Comparison of ENCODE assay signal across 25 cellular contexts in genomic region chr20:50877232-50877631, GRCh38.
"Had no signal": no experiment of that assay in that cellular context is flagged by ENCODE, and none has a peak within 500 bp of the region (broad histone marks: within the 10 kb centered on the region; RNA-seq: fewer than 3 reads in every experiment).

No MANE protein-coding gene starts in this region.

- H3K27me3 ChIP-seq: heart right ventricle, spleen, suprapubic skin, thyroid gland, uterus had no signal

- H3K9me3 Mint-ChIP-seq: immature natural killer cell; memory B cell; natural killer cell treated with Interleukin-12 subunit alpha and Interleukin-12 subunit beta and Interleukin-15 and Interleukin-18, amount 100 ng/mL, for 72 hours; type B pancreatic cell had no signal

- H3K4me1 Mint-ChIP-seq: immature natural killer cell, memory B cell had no signal

- H3K27ac ChIP-seq: heart right ventricle, left ventricle myocardium inferior, lower lobe of right lung, parathyroid adenoma, psoas muscle, spleen, suprapubic skin, thyroid gland, uterus had no signal

- H3K4me1 ChIP-seq: heart right ventricle, left ventricle myocardium inferior, lower lobe of right lung, parathyroid adenoma, psoas muscle, suprapubic skin, uterus had no signal

- H3K4me3 Mint-ChIP-seq: immature natural killer cell; memory B cell; natural killer cell treated with Interleukin-12 subunit alpha and Interleukin-12 subunit beta and Interleukin-15 and Interleukin-18, amount 100 ng/mL, for 72 hours; type B pancreatic cell had no signal

- H3K27ac Mint-ChIP-seq: memory B cell; natural killer cell treated with Interleukin-12 subunit alpha and Interleukin-12 subunit beta and Interleukin-15 and Interleukin-18, amount 100 ng/mL, for 72 hours; type B pancreatic cell had no signal

- DNase-seq: cerebellar nuclear complex; effector CD4-positive, alpha-beta T cell; heart right ventricle; immature natural killer cell; kidney; left cardiac atrium; left ventricle myocardium inferior; lower lobe of right lung; midbrain; occipital lobe; psoas muscle; stimulated activated CD4-positive, alpha-beta T cell treated with anti-CD3 and anti-CD28 coated beads, Interleukin-15, amount 100 ng/mL, for 24 hours; stimulated activated CD4-positive, alpha-beta T cell treated with anti-CD3 and anti-CD28 coated beads, Interleukin-1b, Interleukin-23, amount 100 ng/mL, for 48 hours; stimulated activated CD4-positive, alpha-beta T cell treated with anti-CD3 and anti-CD28 coated beads, Interleukin-4, amount 100 ng/mL, for 24 hours; stimulated activated naive CD4-positive, alpha-beta T cell; thyroid gland; uterus had no signal

- H3K9me3 ChIP-seq: heart right ventricle, left ventricle myocardium inferior, lower lobe of right lung, psoas muscle, spleen, suprapubic skin, thyroid gland, uterus had no signal

- H3K4me3 ChIP-seq: heart right ventricle, left ventricle myocardium inferior, lower lobe of right lung, psoas muscle, spleen, suprapubic skin, thyroid gland, uterus had no signal

- H3K36me3 Mint-ChIP-seq: natural killer cell treated with Interleukin-12 subunit alpha and Interleukin-12 subunit beta and Interleukin-15 and Interleukin-18, amount 100 ng/mL, for 72 hours had no signal

- H3K9ac ChIP-seq: parathyroid adenoma had no signal

- H3K36me3 ChIP-seq: heart right ventricle, left ventricle myocardium inferior, lower lobe of right lung, suprapubic skin, thyroid gland, uterus had no signal

- ATAC-seq: esophagus mucosa; heart right ventricle; left cardiac atrium; lower lobe of right lung; natural killer cell treated with Interleukin-12 subunit alpha and Interleukin-12 subunit beta and Interleukin-15 and Interleukin-18, amount 100 ng/mL, for 72 hours; psoas muscle; sciatic nerve had no signal

- H3K27me3 Mint-ChIP-seq: memory B cell; natural killer cell treated with Interleukin-12 subunit alpha and Interleukin-12 subunit beta and Interleukin-15 and Interleukin-18, amount 100 ng/mL, for 72 hours; type B pancreatic cell had no signal
